In genomic region chr7:38563736-38564135, GRCh38 we compare ENCODE assay signal across 22 cellular contexts.
DNase-seq lines count a peak whose midpoint lies in the region; ATAC-seq, FAIRE-seq and TF ChIP-seq lines count a peak whose summit lies in the region.
"Had no signal": no experiment of that assay in that cellular context is flagged by ENCODE, and none has a peak within 500 bp of the region (broad histone marks: within the 10 kb centered on the region; RNA-seq: fewer than 3 reads in every experiment).

No MANE protein-coding gene starts in this region.

- H3K27me3 ChIP-seq in K562 (ENCODE audit: control insufficient read depth in 2 of 2, insufficient read depth in 2 of 2, low read length in 2 of 2), result no peaks in the 10 kb centered on the region; a peak in 2 of 5 replicates
- no peaks in the 10 kb centered on the region for H3K27me3 ChIP-seq in Peyer's patch
- H3K27me3 ChIP-seq: BLaER1 had no signal

- H3K36me3 ChIP-seq in K562 (ENCODE audit: control insufficient read depth, insufficient read depth, low read length), result no peaks in the 10 kb centered on the region
- H3K36me3 ChIP-seq in Peyer's patch, result no peaks in the 10 kb centered on the region
- H3K36me3 ChIP-seq: BLaER1, HAP-1 had no signal

- WGBS in K562 (ENCODE audit: insufficient coverage, low coverage, missing lambda C conversion rate), result 0% methylated on average over 2 of the region's 2 CpGs

- H3K9me3 ChIP-seq in K562 (replicated peaks; ENCODE audit: control insufficient read depth, insufficient read depth, low read depth, low read length) (no peaks in the 10 kb centered on the region), Peyer's patch (no peaks in the 10 kb centered on the region)
- H3K9me3 ChIP-seq: BLaER1, Caco-2, HAP-1 had no signal

- H3K4me2 ChIP-seq in K562 (ENCODE audit: insufficient read depth, low read length), result no peak overlapping the region
- H3K4me2 ChIP-seq: BLaER1 had no signal

- TF ChIP-seq CTCF in K562 (IDR thresholded peaks at IDR 0.05 in 2 of 3, conservative IDR thresholded peaks at IDR 0.05 in 1 of 3; ENCODE audit: insufficient read depth in 2 of 3, low read depth in 1 of 3, low read length in 3 of 3), result no peak
- no peak for TF ChIP-seq CTCF in Peyer's patch (IDR thresholded peaks at IDR 0.05)

- H3K79me2 ChIP-seq in K562 (ENCODE audit: control insufficient read depth, insufficient read depth, low read length), result no peaks in the 10 kb centered on the region

- TF ChIP-seq RAD21 in K562 (CRISPR knock-in tag; conservative IDR thresholded peaks at IDR 0.05 in 1 of 2, IDR thresholded peaks at IDR 0.05 in 1 of 2), result no peak

- no peak overlapping the region for H3K4me3 ChIP-seq in K562
- no peak overlapping the region for H3K4me3 ChIP-seq in Peyer's patch
- H3K4me3 ChIP-seq: BLaER1, HAP-1 had no signal

- peak; percentile 51 for DNase-seq in Daoy (ENCODE audit: low read depth)
- peak; percentile 32 for DNase-seq in NCI-H226
- DNase-seq in K562 (ENCODE audit: extremely low read depth in 1 of 4, low spot score in 3 of 4), result no peak
- DNase-seq in Peyer's patch, result no peak
- no peak for DNase-seq in posterior cingulate gyrus
- DNase-seq: Caco-2; CD4-positive, CD25-positive, alpha-beta regulatory T cell; CD8-positive, alpha-beta T cell; DMS153; DND-41; GF-D8; GOT3; HFFc6 had no signal

- ATAC-seq in K562 (no peak), GM21723 (IDR thresholded peaks at IDR 0.05; ENCODE audit: unreplicated experiment) (no peak)
- ATAC-seq: CD8-positive, alpha-beta T cell had no signal

- H3K27ac ChIP-seq in K562 (ENCODE audit: extremely low read depth, low read depth, low read length) (no peak overlapping the region), Peyer's patch (no peak overlapping the region)
- H3K27ac ChIP-seq: 22Rv1, BLaER1, C4-2B had no signal

- H3K4me1 ChIP-seq in K562 (replicated peaks in 1 of 2; ENCODE audit: control insufficient read depth in 2 of 2, insufficient read depth in 2 of 2, low read length in 2 of 2), result no peaks in the 10 kb centered on the region
- H3K4me1 ChIP-seq in Peyer's patch, result no peaks in the 10 kb centered on the region
- H3K4me1 ChIP-seq: BLaER1, Caco-2, HAP-1 had no signal

- no peak for FAIRE-seq in K562 (lab: Jason Lieb, UNC)
- FAIRE-seq: A204.1, GM12891, GM18507, H54 had no signal

- intact Hi-C loops in K562 (cut with micrococcal nuclease) (no loop called here), posterior cingulate gyrus (cut with DNase I) (no loop called here)

- TF ChIP-seq EP300 in K562 (IDR thresholded peaks at IDR 0.05; ENCODE audit: low read length), result no peak

- no peak overlapping the region for H3K9ac ChIP-seq in K562 (ENCODE audit: insufficient read depth in 1 of 2, low read depth in 2 of 2, low read length in 2 of 2)
- H3K9ac ChIP-seq: BLaER1 had no signal

- H4K20me1 ChIP-seq in K562 (replicated peaks; ENCODE audit: control insufficient read depth, insufficient read depth, low read length), result no peaks in the 10 kb centered on the region
- H4K20me1 ChIP-seq: BLaER1 had no signal

- POLR2A ChIA-PET in K562 (lab: Yijun Ruan, JAX), result no interaction called here

- in situ Hi-C loops in K562 (cut with MboI), result no loop called here

- no TSS peak for BruUV-seq in K562 (replicated peaks; lab: Mats Ljungman, UMichigan)

- no peak overlapping the region for H2AFZ ChIP-seq in K562 (ENCODE audit: low read depth, low read length)

- CTCF ChIA-PET in K562 (lab: Yijun Ruan, JAX; ENCODE audit: low intra/inter-chr PET ratio), result no interaction called here

- no peak for TF ChIP-seq POLR2A in K562 (conservative IDR thresholded peaks at IDR 0.05)
- no peak for TF ChIP-seq POLR2A in Peyer's patch (IDR thresholded peaks at IDR 0.05)

- no peaks in the 10 kb centered on the region for H3K9me1 ChIP-seq in K562 (ENCODE audit: control insufficient read depth, insufficient read depth, low read length)

TF ChIP-seq in K562, 482 proteins besides CTCF, POLR2A, EP300 and RAD21:
- TF ChIP-seq NFIC (IDR thresholded peaks at IDR 0.05), result peak; percentile 42
- TF ChIP-seq, protein P1, sequence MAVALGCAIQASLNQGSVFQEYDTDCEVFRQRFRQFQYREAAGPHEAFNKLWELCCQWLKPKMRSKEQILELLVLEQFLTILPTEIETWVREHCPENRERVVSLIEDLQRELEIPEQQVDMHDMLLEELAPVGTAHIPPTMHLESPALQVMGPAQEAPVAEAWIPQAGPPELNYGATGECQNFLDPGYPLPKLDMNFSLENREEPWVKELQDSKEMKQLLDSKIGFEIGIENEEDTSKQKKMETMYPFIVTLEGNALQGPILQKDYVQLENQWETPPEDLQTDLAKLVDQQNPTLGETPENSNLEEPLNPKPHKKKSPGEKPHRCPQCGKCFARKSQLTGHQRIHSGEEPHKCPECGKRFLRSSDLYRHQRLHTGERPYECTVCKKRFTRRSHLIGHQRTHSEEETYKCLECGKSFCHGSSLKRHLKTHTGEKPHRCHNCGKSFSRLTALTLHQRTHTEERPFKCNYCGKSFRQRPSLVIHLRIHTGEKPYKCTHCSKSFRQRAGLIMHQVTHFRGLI (CRISPR knock-in tag; IDR thresholded peaks at IDR 0.05), result no peak

Comparison
In these comparisons a context has a peak if more than half of its experiments do, and no peak if none do; other contexts are left out.
1. DNase-seq: peak in Daoy (single experiment) and NCI-H226 (single experiment); none in K562 (0 of 4), Peyer's patch (0 of 3) and posterior cingulate gyrus (0 of 10).